In the genomic region with DNA sequence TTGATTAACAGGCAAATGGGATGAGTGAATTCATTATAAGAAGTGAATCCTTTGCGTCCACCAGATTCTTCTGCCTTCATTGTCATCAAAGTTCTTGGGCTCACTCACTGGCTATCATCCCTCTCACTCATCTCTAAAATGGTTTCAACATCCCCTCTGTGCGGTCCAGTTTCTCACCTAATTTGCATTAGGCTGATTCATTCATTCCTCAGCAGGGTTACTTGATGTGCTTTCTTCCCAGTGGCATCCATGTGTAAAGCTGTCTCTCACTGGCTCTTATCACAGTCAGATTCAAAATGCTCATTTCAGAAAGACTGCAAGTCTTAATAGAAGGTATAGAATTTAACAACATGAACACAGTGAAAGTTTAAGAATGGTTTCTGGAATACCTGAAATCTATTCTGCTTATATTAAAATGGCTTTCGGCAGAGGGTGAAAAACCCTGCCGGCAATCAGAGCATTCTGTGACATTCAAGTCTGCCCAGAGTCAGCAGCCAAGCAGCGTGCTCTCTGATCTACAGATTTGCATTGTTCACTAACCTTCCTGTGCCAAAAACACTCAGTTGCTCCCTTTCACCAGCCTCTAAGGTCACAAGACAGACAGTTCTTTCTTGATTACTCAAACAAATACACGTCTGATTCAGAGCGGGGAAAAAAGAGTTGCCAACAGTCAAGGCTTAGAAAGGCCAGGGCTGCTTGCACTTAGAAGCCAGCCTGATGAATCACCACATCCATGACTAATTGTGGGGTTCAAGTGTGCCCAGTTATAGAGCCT, we compare ENCODE assay signal across 8 cellular contexts.
DNase-seq lines count a peak whose midpoint lies in the region; ATAC-seq and TF ChIP-seq lines count a peak whose summit lies in the region.

No MANE protein-coding gene starts in this region.

- ATAC-seq in HG02938 (IDR thresholded peaks at IDR 0.05; ENCODE audit: unreplicated experiment) (peak; percentile 95), psoas muscle (peak; percentile 81 to 96 (median 94))
- ATAC-seq in effector memory CD8-positive, alpha-beta T cell (replicated peaks), result no peak

- no peaks in the 10 kb centered on the region for H3K4me1 Mint-ChIP-seq in effector memory CD8-positive, alpha-beta T cell (ENCODE audit: low read depth in 2 of 2)

- no peak for TF ChIP-seq CTCF in psoas muscle (IDR thresholded peaks at IDR 0.05)

- intact Hi-C loops in psoas muscle (cut with DNase I), result loop anchor here (5.0 kb wide), 1 partner anchor 45 kb away; no protein-coding TSS in a partner anchor

- peaks cover 11 to 12% of the 10 kb centered on the region in 2 donors for H3K27me3 Mint-ChIP-seq in effector memory CD8-positive, alpha-beta T cell

- H3K9me3 Mint-ChIP-seq in effector memory CD8-positive, alpha-beta T cell, result no peaks in the 10 kb centered on the region

- peaks cover 10% of the 10 kb centered on the region for H3K4me1 ChIP-seq in psoas muscle

- DNase-seq in activated T-cell treated with anti-CD3 and anti-CD28 coated beads for 48 hours (ENCODE audit: low read depth) (peak; percentile 22), activated T-cell treated with anti-CD3 and anti-CD28 coated beads for 4 hours (no peak), SW 1271 (lab: John Stamatoyannopoulos, UW) (peak; percentile 94 to 96), fibroblast of the conjunctiva (ENCODE audit: low read depth) (peak; percentile 99), psoas muscle (peak in 1 of 2 donors; percentile 16), NCI-H2107 treated with DMSO at 0.1 percent for 48 hours (lab: John Stamatoyannopoulos, UW; ENCODE audit: unreplicated experiment) (no peak)
- no peak for DNase-seq in effector memory CD8-positive, alpha-beta T cell

- H3K27me3 ChIP-seq in psoas muscle (ENCODE audit: insufficient read depth in 3 of 3, low read length in 2 of 3), result no peaks in the 10 kb centered on the region

- peak overlapping the region; percentile 5 for H3K4me3 ChIP-seq in psoas muscle

- no peaks in the 10 kb centered on the region for H3K36me3 Mint-ChIP-seq in effector memory CD8-positive, alpha-beta T cell (ENCODE audit: insufficient read depth)

- no peaks in the 10 kb centered on the region for H3K9me3 ChIP-seq in psoas muscle

- H3K27ac Mint-ChIP-seq in effector memory CD8-positive, alpha-beta T cell, result no peak overlapping the region

- peak overlapping the region; percentile 61 for H3K27ac ChIP-seq in psoas muscle

- 29 to 38% (median 29%) methylated on average over 7 of the region's 7 CpGs for WGBS in psoas muscle, 3 donors

- no peaks in the 10 kb centered on the region for H3K36me3 ChIP-seq in psoas muscle (ENCODE audit: insufficient read depth in 1 of 2, low read depth in 1 of 2)

- no peak overlapping the region for H3K4me3 Mint-ChIP-seq in effector memory CD8-positive, alpha-beta T cell

Comparison
In these comparisons a context has a peak if more than half of its experiments do, and no peak if none do; other contexts are left out.
1. DNase-seq: peak in activated T-cell treated with anti-CD3 and anti-CD28 coated beads for 48 hours (single experiment), SW 1271 (2 of 2) and fibroblast of the conjunctiva (single experiment); none in activated T-cell treated with anti-CD3 and anti-CD28 coated beads for 4 hours (single experiment), effector memory CD8-positive, alpha-beta T cell (0 of 3) and NCI-H2107 treated with DMSO at 0.1 percent for 48 hours (single experiment).